Comparison of ENCODE assay signal across 7 cellular contexts in genomic region chr10:19778996-19779395, GRCh38.
"Had no signal": no experiment of that assay in that cellular context is flagged by ENCODE, and none has a peak within 500 bp of the region (broad histone marks: within the 10 kb centered on the region; RNA-seq: fewer than 3 reads in every experiment).

No MANE protein-coding gene starts in this region.

- ATAC-seq: GM23338 had no signal

- H3K4me2 ChIP-seq: GM23338 had no signal

- FAIRE-seq: H1, H54, HTR-8/SVneo had no signal

- H2AFZ ChIP-seq: GM23338 had no signal

- DNase-seq: H9, HCEC 1CT, KBM-7 had no signal

- H3K4me3 ChIP-seq: GM23338 had no signal
